18 cellular contexts compared by ENCODE assay signal in genomic region chr4:58138786-58139185, GRCh38.
"Had no signal": no experiment of that assay in that cellular context is flagged by ENCODE, and none has a peak within 500 bp of the region (broad histone marks: within the 10 kb centered on the region; RNA-seq: fewer than 3 reads in every experiment).

No MANE protein-coding gene starts in this region.

- H3K9me3 Mint-ChIP-seq: nephron had no signal

- H3K27me3 ChIP-seq: brain microvascular endothelial cell, right atrium auricular region, transverse colon had no signal

- H3K27ac ChIP-seq: brain microvascular endothelial cell, right atrium auricular region, transverse colon had no signal

- DNase-seq: activated CD4-positive, alpha-beta T cell treated with anti-CD3 and anti-CD28 coated beads, Interleukin-2, amount 50 U/mL, for 1 hour; activated naive CD4-positive, alpha-beta T cell; activated naive CD8-positive, alpha-beta T cell treated with anti-CD3 and anti-CD28 coated beads, Interleukin-2, amount 10 ng/mL, durations not matched to agents 7 days and 5 days; brain microvascular endothelial cell; effector CD8-positive, alpha-beta T cell; foreskin fibroblast; head of caudate nucleus; kidney glomerular epithelial cell; mesendoderm; occipital lobe; stimulated activated CD4-positive, alpha-beta T cell treated with anti-CD3 and anti-CD28 coated beads, Interleukin-15, amount 100 ng/mL, for 24 hours; stimulated activated CD4-positive, alpha-beta T cell treated with anti-CD3 and anti-CD28 coated beads, Interleukin-4, amount 100 ng/mL, for 24 hours; stimulated activated naive CD4-positive, alpha-beta T cell treated with Interleukin-2 at 50 U/mL for 16 hours; substantia nigra; transverse colon had no signal

- H3K4me1 Mint-ChIP-seq: activated naive CD8-positive, alpha-beta T cell treated with anti-CD3 and anti-CD28 coated beads, Interleukin-2, amount 10 ng/mL, durations not matched to agents 7 days and 5 days; central memory CD8-positive, alpha-beta T cell had no signal

- H3K36me3 Mint-ChIP-seq: activated naive CD8-positive, alpha-beta T cell treated with anti-CD3 and anti-CD28 coated beads, Interleukin-2, amount 10 ng/mL, durations not matched to agents 7 days and 5 days had no signal

- H3K27ac Mint-ChIP-seq: activated naive CD8-positive, alpha-beta T cell treated with anti-CD3 and anti-CD28 coated beads, Interleukin-2, amount 10 ng/mL, durations not matched to agents 7 days and 5 days had no signal

- H3K27me3 Mint-ChIP-seq: activated naive CD8-positive, alpha-beta T cell treated with anti-CD3 and anti-CD28 coated beads, Interleukin-2, amount 10 ng/mL, durations not matched to agents 7 days and 5 days; central memory CD8-positive, alpha-beta T cell had no signal

- H3K36me3 ChIP-seq: brain microvascular endothelial cell, right atrium auricular region, transverse colon had no signal

- H3K4me1 ChIP-seq: right atrium auricular region, transverse colon had no signal

- H3K9me3 ChIP-seq: right atrium auricular region, transverse colon had no signal

- H3K4me3 ChIP-seq: right atrium auricular region, transverse colon had no signal

- H3K4me3 Mint-ChIP-seq: activated naive CD8-positive, alpha-beta T cell treated with anti-CD3 and anti-CD28 coated beads, Interleukin-2, amount 10 ng/mL, durations not matched to agents 7 days and 5 days; central memory CD8-positive, alpha-beta T cell; nephron had no signal
